In genomic region chr17:60086822-60087591, GRCh38 we compare ENCODE assay signal across 13 cellular contexts. TPM values are rescaled to one million over a fixed set of nuclear protein-coding genes. Genes with fewer than 3 reads are reported as not detected.
DNase-seq lines count a peak whose midpoint lies in the region; ATAC-seq, FAIRE-seq and TF ChIP-seq lines count a peak whose summit lies in the region.
"Had no signal": no experiment of that assay in that cellular context is flagged by ENCODE, and none has a peak within 500 bp of the region (broad histone marks: within the 10 kb centered on the region; RNA-seq: fewer than 3 reads in every experiment).

No MANE protein-coding gene starts in this region.

- H3K79me2 ChIP-seq in ACC112 (ENCODE audit: control insufficient read depth, insufficient read depth, low read length, unreplicated experiment) = peaks cover 8% of the 10 kb centered on the region

- no peak overlapping the region for H2AFZ ChIP-seq in ACC112 (ENCODE audit: low read length, unreplicated experiment)

- peak; percentile 94 for FAIRE-seq in HTR-8/SVneo (lab: Jason Lieb, UNC)
- FAIRE-seq: endometrium had no signal

- peaks cover 2% of the 10 kb centered on the region for H3K9me3 Mint-ChIP-seq in WTC11

- H3K36me3 Mint-ChIP-seq in WTC11 = no peaks in the 10 kb centered on the region
- H3K36me3 Mint-ChIP-seq: CD4-positive, CD25-positive, alpha-beta regulatory T cell had no signal

- TF ChIP-seq CTCF in WTC11 (IDR thresholded peaks at IDR 0.05) (no peak), tibial nerve (IDR thresholded peaks at IDR 0.05) (no peak)

- no peak for TF ChIP-seq POLR2A in tibial nerve (IDR thresholded peaks at IDR 0.05)

- DNase-seq in HTR-8/SVneo (ENCODE audit: insufficient read length, low spot score) (no peak), WTC11 (ENCODE audit: low spot score) (no peak), hepatic stellate cell (ENCODE audit: low spot score) (peak; percentile 60), tibial nerve (ENCODE audit: low spot score in 2 of 2) (no peak), NCI-H1105 treated with DMSO at 0.1 percent for 48 hours (lab: John Stamatoyannopoulos, UW) (no peak), activated gamma-delta T cell treated with Interleukin-2 at 50 U/mL for 16 hours (no peak)
- DNase-seq: activated effector memory CD4-positive, alpha-beta T cell treated with Interleukin-2 at 50 U/mL for 16 hours; CD4-positive, CD25-positive, alpha-beta regulatory T cell; stimulated activated CD4-positive, alpha-beta T cell treated with anti-CD3 and anti-CD28 coated beads, Interleukin-12 subunit alpha, Interleukin-12 subunit beta, amount 100 ng/mL, for 4 hours; stimulated activated naive CD8-positive, alpha-beta T cell treated with anti-CD3 and anti-CD28 coated beads, Interleukin-15, amount 100 ng/mL, for 72 hours had no signal

- ATAC-seq in WTC11 (peak; percentile 48), HG03571 (IDR thresholded peaks at IDR 0.05; ENCODE audit: unreplicated experiment) (no peak)
- ATAC-seq: stimulated activated naive CD8-positive, alpha-beta T cell treated with anti-CD3 and anti-CD28 coated beads, Interleukin-15, amount 100 ng/mL, for 72 hours had no signal

- TF ChIP-seq EP300 in tibial nerve (IDR thresholded peaks at IDR 0.05) = no peak

- peaks cover 20% of the 10 kb centered on the region for H3K4me1 Mint-ChIP-seq in WTC11
- H3K4me1 Mint-ChIP-seq: CD4-positive, CD25-positive, alpha-beta regulatory T cell; stimulated activated naive CD8-positive, alpha-beta T cell treated with anti-CD3 and anti-CD28 coated beads, Interleukin-15, amount 100 ng/mL, for 72 hours had no signal

- no peak overlapping the region for H3K27ac Mint-ChIP-seq in WTC11
- H3K27ac Mint-ChIP-seq: stimulated activated naive CD8-positive, alpha-beta T cell treated with anti-CD3 and anti-CD28 coated beads, Interleukin-15, amount 100 ng/mL, for 72 hours had no signal

- H3K9me3 ChIP-seq in tibial nerve = no peaks in the 10 kb centered on the region

- H3K4me1 ChIP-seq in ACC112 (ENCODE audit: control insufficient read depth, insufficient read depth, low read length, unreplicated experiment) (peaks cover 48% of the 10 kb centered on the region), tibial nerve (peaks cover 0 to 12% (median 3%) of the 10 kb centered on the region in 4 donors)

- CTCF ChIA-PET in WTC11 (lab: Charles Lee) = no interaction called here

- H3K27ac ChIP-seq in ACC112 (ENCODE audit: low read depth, low read length) (peak overlapping the region; percentile 64), tibial nerve (no peak overlapping the region)

- no peaks in the 10 kb centered on the region for H3K36me3 ChIP-seq in ACC112 (ENCODE audit: insufficient read depth, low read length)
- H3K36me3 ChIP-seq in tibial nerve = no peaks in the 10 kb centered on the region

- no peak overlapping the region for H3K4me3 Mint-ChIP-seq in WTC11
- H3K4me3 Mint-ChIP-seq: CD4-positive, CD25-positive, alpha-beta regulatory T cell; stimulated activated naive CD8-positive, alpha-beta T cell treated with anti-CD3 and anti-CD28 coated beads, Interleukin-15, amount 100 ng/mL, for 72 hours had no signal

- no peaks in the 10 kb centered on the region for H3K27me3 Mint-ChIP-seq in WTC11 (ENCODE audit: low read depth)

- H3K27me3 ChIP-seq in ACC112 (ENCODE audit: insufficient read depth, low read length) = no peaks in the 10 kb centered on the region
- no peaks in the 10 kb centered on the region for H3K27me3 ChIP-seq in tibial nerve

- POLR2A ChIA-PET in WTC11 (lab: Charles Lee) = interaction anchor here (0.7 to 1.0 kb wide), 2 partner anchors 9 to 201 kb away, joined by 3 read pairs; no protein-coding TSS in a partner anchor

- H3K4me3 ChIP-seq in ACC112 (ENCODE audit: low read depth, low read length) (peak overlapping the region; percentile 50), tibial nerve (no peak overlapping the region)

- WGBS in tibial nerve, 2 donors = 49 to 50% methylated on average over 6 of the region's 6 CpGs

TF ChIP-seq in WTC11, 78 proteins besides CTCF, POLR2A, EP300 and RAD21:
- TF ChIP-seq MXD4 (CRISPR knock-in tag; IDR thresholded peaks at IDR 0.05; ENCODE audit: borderline replicate concordance) (no peak), USF1 (CRISPR knock-in tag; IDR thresholded peaks at IDR 0.05) (no peak), ZNF423 (CRISPR knock-in tag; IDR thresholded peaks at IDR 0.05) (no peak), E2F5 (CRISPR knock-in tag; IDR thresholded peaks at IDR 0.05) (no peak), ZNF416 (CRISPR knock-in tag; IDR thresholded peaks at IDR 0.05) (no peak), ELF4 (CRISPR knock-in tag; IDR thresholded peaks at IDR 0.05; ENCODE audit: low read depth) (no peak), HMGXB4 (CRISPR knock-in tag; IDR thresholded peaks at IDR 0.05) (no peak), ZNF138 (CRISPR knock-in tag; conservative IDR thresholded peaks at IDR 0.05) (no peak), GTF2I (CRISPR knock-in tag; conservative IDR thresholded peaks at IDR 0.05) (no peak), ZNF232 (CRISPR knock-in tag; IDR thresholded peaks at IDR 0.05) (no peak), TCF7 (CRISPR knock-in tag; IDR thresholded peaks at IDR 0.05; ENCODE audit: low read depth) (no peak), SMAD4 (CRISPR knock-in tag; IDR thresholded peaks at IDR 0.05) (no peak), ERG (CRISPR knock-in tag; IDR thresholded peaks at IDR 0.05) (no peak)

RNA-seq across cellular contexts. Expression of gene HEATR6, which starts 8.3 kb away (rescaled TPM):
- total RNA-seq in WTC11 (2021) = 20.7 to 23.1 TPM (median 21.3 TPM) in 3 replicates
- total RNA-seq in tibial nerve = 10 to 100 TPM; 16.0 to 28.9 (median 18.1) TPM
